1 cellular context compared by ENCODE assay signal in the genomic region with DNA sequence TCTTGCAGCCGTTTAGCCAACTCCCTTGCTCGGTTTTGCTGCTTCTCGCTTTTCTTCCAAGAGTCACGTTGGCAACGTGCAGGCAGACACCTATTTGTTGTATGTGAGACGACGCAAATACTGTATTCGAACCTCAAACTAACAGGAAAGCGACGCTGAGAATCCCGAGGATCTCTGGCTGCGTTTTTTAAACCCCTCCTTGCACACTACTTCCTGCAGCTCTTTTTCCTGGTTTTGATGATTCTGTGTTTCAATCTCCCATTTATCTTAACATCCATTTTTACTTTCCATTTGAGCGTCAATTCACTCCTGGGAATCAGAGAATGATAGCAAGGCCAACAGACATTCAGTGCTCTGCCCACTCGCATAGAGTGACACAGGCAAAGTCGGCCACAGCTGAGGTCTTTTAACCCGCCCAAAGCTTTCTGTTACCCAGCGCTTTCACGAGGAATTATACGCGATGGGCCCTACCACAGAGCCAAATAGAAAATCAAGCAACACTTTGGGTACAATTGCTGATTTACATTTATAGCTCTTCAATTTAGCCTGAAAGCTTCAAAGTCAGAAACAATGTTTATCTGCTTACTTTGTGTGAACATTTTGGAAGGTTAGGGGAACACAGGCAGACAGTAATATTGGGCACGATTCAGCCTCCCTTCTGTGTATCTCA.
TF ChIP-seq lines count a peak whose summit lies in the region.

No MANE protein-coding gene starts in this region.

TF ChIP-seq in GM12878, 131 proteins besides CTCF, POLR2A, EP300 and RAD21:
- TF ChIP-seq, protein P1, sequence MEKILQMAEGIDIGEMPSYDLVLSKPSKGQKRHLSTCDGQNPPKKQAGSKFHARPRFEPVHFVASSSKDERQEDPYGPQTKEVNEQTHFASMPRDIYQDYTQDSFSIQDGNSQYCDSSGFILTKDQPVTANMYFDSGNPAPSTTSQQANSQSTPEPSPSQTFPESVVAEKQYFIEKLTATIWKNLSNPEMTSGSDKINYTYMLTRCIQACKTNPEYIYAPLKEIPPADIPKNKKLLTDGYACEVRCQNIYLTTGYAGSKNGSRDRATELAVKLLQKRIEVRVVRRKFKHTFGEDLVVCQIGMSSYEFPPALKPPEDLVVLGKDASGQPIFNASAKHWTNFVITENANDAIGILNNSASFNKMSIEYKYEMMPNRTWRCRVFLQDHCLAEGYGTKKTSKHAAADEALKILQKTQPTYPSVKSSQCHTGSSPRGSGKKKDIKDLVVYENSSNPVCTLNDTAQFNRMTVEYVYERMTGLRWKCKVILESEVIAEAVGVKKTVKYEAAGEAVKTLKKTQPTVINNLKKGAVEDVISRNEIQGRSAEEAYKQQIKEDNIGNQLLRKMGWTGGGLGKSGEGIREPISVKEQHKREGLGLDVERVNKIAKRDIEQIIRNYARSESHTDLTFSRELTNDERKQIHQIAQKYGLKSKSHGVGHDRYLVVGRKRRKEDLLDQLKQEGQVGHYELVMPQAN (conservative IDR thresholded peaks at IDR 0.05) = no peak
- TF ChIP-seq, protein P2, sequence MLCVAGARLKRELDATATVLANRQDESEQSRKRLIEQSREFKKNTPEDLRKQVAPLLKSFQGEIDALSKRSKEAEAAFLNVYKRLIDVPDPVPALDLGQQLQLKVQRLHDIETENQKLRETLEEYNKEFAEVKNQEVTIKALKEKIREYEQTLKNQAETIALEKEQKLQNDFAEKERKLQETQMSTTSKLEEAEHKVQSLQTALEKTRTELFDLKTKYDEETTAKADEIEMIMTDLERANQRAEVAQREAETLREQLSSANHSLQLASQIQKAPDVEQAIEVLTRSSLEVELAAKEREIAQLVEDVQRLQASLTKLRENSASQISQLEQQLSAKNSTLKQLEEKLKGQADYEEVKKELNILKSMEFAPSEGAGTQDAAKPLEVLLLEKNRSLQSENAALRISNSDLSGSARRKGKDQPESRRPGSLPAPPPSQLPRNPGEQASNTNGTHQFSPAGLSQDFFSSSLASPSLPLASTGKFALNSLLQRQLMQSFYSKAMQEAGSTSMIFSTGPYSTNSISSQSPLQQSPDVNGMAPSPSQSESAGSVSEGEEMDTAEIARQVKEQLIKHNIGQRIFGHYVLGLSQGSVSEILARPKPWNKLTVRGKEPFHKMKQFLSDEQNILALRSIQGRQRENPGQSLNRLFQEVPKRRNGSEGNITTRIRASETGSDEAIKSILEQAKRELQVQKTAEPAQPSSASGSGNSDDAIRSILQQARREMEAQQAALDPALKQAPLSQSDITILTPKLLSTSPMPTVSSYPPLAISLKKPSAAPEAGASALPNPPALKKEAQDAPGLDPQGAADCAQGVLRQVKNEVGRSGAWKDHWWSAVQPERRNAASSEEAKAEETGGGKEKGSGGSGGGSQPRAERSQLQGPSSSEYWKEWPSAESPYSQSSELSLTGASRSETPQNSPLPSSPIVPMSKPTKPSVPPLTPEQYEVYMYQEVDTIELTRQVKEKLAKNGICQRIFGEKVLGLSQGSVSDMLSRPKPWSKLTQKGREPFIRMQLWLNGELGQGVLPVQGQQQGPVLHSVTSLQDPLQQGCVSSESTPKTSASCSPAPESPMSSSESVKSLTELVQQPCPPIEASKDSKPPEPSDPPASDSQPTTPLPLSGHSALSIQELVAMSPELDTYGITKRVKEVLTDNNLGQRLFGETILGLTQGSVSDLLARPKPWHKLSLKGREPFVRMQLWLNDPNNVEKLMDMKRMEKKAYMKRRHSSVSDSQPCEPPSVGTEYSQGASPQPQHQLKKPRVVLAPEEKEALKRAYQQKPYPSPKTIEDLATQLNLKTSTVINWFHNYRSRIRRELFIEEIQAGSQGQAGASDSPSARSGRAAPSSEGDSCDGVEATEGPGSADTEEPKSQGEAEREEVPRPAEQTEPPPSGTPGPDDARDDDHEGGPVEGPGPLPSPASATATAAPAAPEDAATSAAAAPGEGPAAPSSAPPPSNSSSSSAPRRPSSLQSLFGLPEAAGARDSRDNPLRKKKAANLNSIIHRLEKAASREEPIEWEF (IDR thresholded peaks at IDR 0.05; ENCODE audit: insufficient replicate concordance, low read depth, low read length) = no peak
- TF ChIP-seq DPF2 (IDR thresholded peaks at IDR 0.05) (no peak), RAD51 (IDR thresholded peaks at IDR 0.05) (no peak), KDM1A (IDR thresholded peaks at IDR 0.05; ENCODE audit: borderline replicate concordance) (no peak), CBFB (IDR thresholded peaks at IDR 0.05; ENCODE audit: low read depth) (no peak), YY1 (IDR thresholded peaks at IDR 0.05; ENCODE audit: low read depth, low read length) (no peak), ETV6 (conservative IDR thresholded peaks at IDR 0.05 in 1 of 2, IDR thresholded peaks at IDR 0.05 in 1 of 2; ENCODE audit: borderline replicate concordance in 1 of 2, low read depth in 1 of 2) (no peak), SMC3 (IDR thresholded peaks at IDR 0.05; ENCODE audit: borderline replicate concordance, low read length) (no peak)
